ENCODE assay signal across 8 cellular contexts in genomic region chr6:118893882-118894424, GRCh38. TPM values are rescaled to one million over a fixed set of nuclear protein-coding genes. Genes with fewer than 3 reads are reported as not detected.
A peak's percentile ranks its signal among the peaks of the same experiment; 100 is the strongest.
DNase-seq lines count a peak whose midpoint lies in the region; ATAC-seq and TF ChIP-seq lines count a peak whose summit lies in the region.

ASF1A (plus strand) TSS chr6:118894152; CDS start chr6:118894414, 262 bp downstream.

- POLR2A ChIA-PET in PC-3 (lab: Charles Lee; ENCODE audit: unreplicated experiment) = interaction anchor here (0.7 kb wide), 1 partner anchor 81 kb away, joined by 3 read pairs; no protein-coding TSS in a partner anchor

- H3K36me3 ChIP-seq in PC-3 (ENCODE audit: low read depth, low read length) = peaks cover 5% of the 10 kb centered on the region; the same call in 1 of the 2 replicates

- H3K4me1 ChIP-seq in PC-3 (ENCODE audit: insufficient read depth, low read length) = peaks cover 29% of the 10 kb centered on the region

- H2AFZ ChIP-seq in PC-3 (ENCODE audit: low read length) = peak within 1 kb of the TSS; percentile 76

- no peaks in the 10 kb centered on the region for H4K20me1 ChIP-seq in PC-3 (ENCODE audit: low read length)

- H3K4me3 ChIP-seq in Jurkat, Clone E6-1 (ENCODE audit: low read length) = peak within 1 kb of the TSS; percentile 87
- peak within 1 kb of the TSS; percentile 99 for H3K4me3 ChIP-seq in PC-3 (ENCODE audit: low read length)

- H3K9me3 ChIP-seq in PC-3 (ENCODE audit: low read length) = no peaks in the 10 kb centered on the region

- H3K4me2 ChIP-seq in PC-3 (ENCODE audit: low read length) = peak within 1 kb of the TSS; percentile 91

- H3K27ac ChIP-seq in PC-3 (ENCODE audit: low read length) (peak within 1 kb of the TSS; percentile 86), epithelial cell of prostate (peak within 1 kb of the TSS; percentile 92)

- no peaks in the 10 kb centered on the region for H3K9me2 ChIP-seq in PC-3 (replicated peaks; ENCODE audit: low read length)

- no TSS peak for BruUV-seq in PC-3 (replicated peaks; lab: Mats Ljungman, UMichigan)

- H3K79me2 ChIP-seq in PC-3 (ENCODE audit: low read length) = peaks cover 76% of the 10 kb centered on the region

- peak; percentile 60 for TF ChIP-seq CTCF in PC-3 (conservative IDR thresholded peaks at IDR 0.05; ENCODE audit: low read depth, low read length)

- H3K27me3 ChIP-seq in PC-3 (ENCODE audit: low read length) = no peaks in the 10 kb centered on the region

- CTCF ChIA-PET in PC-3 (lab: Charles Lee) = interaction anchor here (0.6 kb wide), 1 partner anchor 209 kb away, joined by 3 read pairs; no protein-coding TSS in a partner anchor

- DNase-seq in DMS53 treated with DMSO at 0.1 percent for 48 hours (lab: John Stamatoyannopoulos, UW; ENCODE audit: unreplicated experiment) (peak; percentile 90), PC-3 (peak; percentile 95), activated T-cell treated with anti-CD3 and anti-CD28 coated beads for 48 hours (ENCODE audit: low read depth) (peak; percentile 94), epithelial cell of prostate (ENCODE audit: low read depth, low spot score) (peak; percentile 88), mucosa of gallbladder (ENCODE audit: low spot score) (peak; percentile 98)
- peak; percentile 99 for DNase-seq in Jurkat, Clone E6-1 (ENCODE audit: low read depth, low spot score)
- DNase-seq in stimulated activated CD8-positive, alpha-beta memory T cell treated with anti-CD3 and anti-CD28 coated beads, Interleukin-4, amount 100 ng/mL, for 48 hours = peak; percentile 95

- no peaks in the 10 kb centered on the region for H3F3A ChIP-seq in PC-3 (ENCODE audit: low read length, unreplicated experiment)

- ATAC-seq in GM21619 (IDR thresholded peaks at IDR 0.05; ENCODE audit: unreplicated experiment) (peak; percentile 70), PC-3 (peak; percentile 78)

- intact Hi-C loops in PC-3 (cut with micrococcal nuclease) = loop anchor here (2.0 to 10.0 kb wide), 3 partner anchors 17 to 329 kb away; no protein-coding TSS in a partner anchor

- peak within 1 kb of the TSS; percentile 93 for H3K9ac ChIP-seq in PC-3 (ENCODE audit: low read length)

RNA-seq across cellular contexts. Expression of gene ASF1A, which starts in this region (rescaled TPM):
- 85.8 TPM for polyA plus RNA-seq in Jurkat, Clone E6-1 (2012; ENCODE audit: insufficient read depth, insufficient read length)
- total RNA-seq in PC-3 (2014; rRNA removed) (24.6 and 25.0 TPM in 2 replicates), mucosa of gallbladder (16.7 TPM)

Comparison
In these comparisons a context has a peak if more than half of its experiments do, and no peak if none do; other contexts are left out.
1. Peak in every context shown above with its lines: DNase-seq, ATAC-seq, H3K4me3 ChIP-seq and H3K27ac ChIP-seq.